ENCODE assay signal across 8 cellular contexts in genomic region chr13:35978607-35979316, GRCh38.
DNase-seq lines count a peak whose midpoint lies in the region; ATAC-seq and TF ChIP-seq lines count a peak whose summit lies in the region.

No MANE protein-coding gene starts in this region.

- peak; percentile 49; the same call in 1 of the 2 replicates for ATAC-seq in WTC11
- ATAC-seq in GM19467 (IDR thresholded peaks at IDR 0.05; ENCODE audit: unreplicated experiment) = no peak

- H3K27ac ChIP-seq in rectal smooth muscle tissue (ENCODE audit: low read depth, low read length) = peak overlapping the region; percentile 31

- CTCF ChIA-PET in WTC11 (lab: Charles Lee) = interaction anchor here (0.6 to 4.6 kb wide), 5 partner anchors 19 to 304 kb away, joined by 3 to 43 read pairs (median 4); no protein-coding TSS in a partner anchor

- POLR2A ChIA-PET in WTC11 (lab: Charles Lee) = no interaction called here

- H3K27me3 ChIP-seq in rectal smooth muscle tissue (ENCODE audit: control insufficient read depth, insufficient read depth, low read length) = no peaks in the 10 kb centered on the region

- no peaks in the 10 kb centered on the region for H3K36me3 ChIP-seq in rectal smooth muscle tissue (ENCODE audit: control insufficient read depth, insufficient read depth, low read length)

- H3K4me1 Mint-ChIP-seq in WTC11 = peaks cover 16% of the 10 kb centered on the region

- H3K9ac ChIP-seq in rectal smooth muscle tissue (ENCODE audit: low read length) = no peak overlapping the region

- H3K4me3 ChIP-seq in rectal smooth muscle tissue (ENCODE audit: low read length) = no peak overlapping the region

- peaks cover 3% of the 10 kb centered on the region for H3K4me1 ChIP-seq in rectal smooth muscle tissue (ENCODE audit: control insufficient read depth, insufficient read depth, low read length)

- peaks cover 39% of the 10 kb centered on the region for H3K36me3 Mint-ChIP-seq in WTC11

- no peak overlapping the region for H3K27ac Mint-ChIP-seq in WTC11

- DNase-seq in DMS 273 treated with DMSO at 0.1 percent for 48 hours (lab: John Stamatoyannopoulos, UW) (peak; percentile 5), GM20000 (ENCODE audit: low spot score) (peak; percentile 51), NCI-H1694 (lab: John Stamatoyannopoulos, UW) (peak; percentile 75), WTC11 (ENCODE audit: low spot score) (peak; percentile 27), glomerular endothelial cell (ENCODE audit: extremely low read depth, low read depth, low spot score) (peak; percentile 73)
- DNase-seq in NK-92 treated with Interleukin-12 subunit alpha and Interleukin-12 subunit beta, amount 100 ng/mL, for 24 hours (lab: John Stamatoyannopoulos, UW) = no peak

- peaks cover 49% of the 10 kb centered on the region for H3K9me3 Mint-ChIP-seq in WTC11

- TF ChIP-seq CTCF in GM20000 (IDR thresholded peaks at IDR 0.05; ENCODE audit: extremely low read depth, missing control alignments) = peak; percentile 46
- peak; percentile 85 for TF ChIP-seq CTCF in WTC11 (IDR thresholded peaks at IDR 0.05)

- H3K27me3 Mint-ChIP-seq in WTC11 (ENCODE audit: low read depth) = no peaks in the 10 kb centered on the region

- H3K4me3 Mint-ChIP-seq in WTC11 = no peak overlapping the region

TF ChIP-seq in WTC11, 78 proteins besides CTCF, POLR2A, EP300 and RAD21:
- TF ChIP-seq, protein P1, sequence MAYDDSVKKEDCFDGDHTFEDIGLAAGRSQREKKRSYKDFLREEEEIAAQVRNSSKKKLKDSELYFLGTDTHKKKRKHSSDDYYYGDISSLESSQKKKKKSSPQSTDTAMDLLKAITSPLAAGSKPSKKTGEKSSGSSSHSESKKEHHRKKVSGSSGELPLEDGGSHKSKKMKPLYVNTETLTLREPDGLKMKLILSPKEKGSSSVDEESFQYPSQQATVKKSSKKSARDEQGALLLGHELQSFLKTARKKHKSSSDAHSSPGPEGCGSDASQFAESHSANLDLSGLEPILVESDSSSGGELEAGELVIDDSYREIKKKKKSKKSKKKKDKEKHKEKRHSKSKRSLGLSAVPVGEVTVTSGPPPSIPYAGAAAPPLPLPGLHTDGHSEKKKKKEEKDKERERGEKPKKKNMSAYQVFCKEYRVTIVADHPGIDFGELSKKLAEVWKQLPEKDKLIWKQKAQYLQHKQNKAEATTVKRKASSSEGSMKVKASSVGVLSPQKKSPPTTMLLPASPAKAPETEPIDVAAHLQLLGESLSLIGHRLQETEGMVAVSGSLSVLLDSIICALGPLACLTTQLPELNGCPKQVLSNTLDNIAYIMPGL (CRISPR knock-in tag; IDR thresholded peaks at IDR 0.05) = no peak
- no peak for TF ChIP-seq SMAD3 (CRISPR knock-in tag; IDR thresholded peaks at IDR 0.05; ENCODE audit: borderline replicate concordance)
- TF ChIP-seq, protein P2, sequence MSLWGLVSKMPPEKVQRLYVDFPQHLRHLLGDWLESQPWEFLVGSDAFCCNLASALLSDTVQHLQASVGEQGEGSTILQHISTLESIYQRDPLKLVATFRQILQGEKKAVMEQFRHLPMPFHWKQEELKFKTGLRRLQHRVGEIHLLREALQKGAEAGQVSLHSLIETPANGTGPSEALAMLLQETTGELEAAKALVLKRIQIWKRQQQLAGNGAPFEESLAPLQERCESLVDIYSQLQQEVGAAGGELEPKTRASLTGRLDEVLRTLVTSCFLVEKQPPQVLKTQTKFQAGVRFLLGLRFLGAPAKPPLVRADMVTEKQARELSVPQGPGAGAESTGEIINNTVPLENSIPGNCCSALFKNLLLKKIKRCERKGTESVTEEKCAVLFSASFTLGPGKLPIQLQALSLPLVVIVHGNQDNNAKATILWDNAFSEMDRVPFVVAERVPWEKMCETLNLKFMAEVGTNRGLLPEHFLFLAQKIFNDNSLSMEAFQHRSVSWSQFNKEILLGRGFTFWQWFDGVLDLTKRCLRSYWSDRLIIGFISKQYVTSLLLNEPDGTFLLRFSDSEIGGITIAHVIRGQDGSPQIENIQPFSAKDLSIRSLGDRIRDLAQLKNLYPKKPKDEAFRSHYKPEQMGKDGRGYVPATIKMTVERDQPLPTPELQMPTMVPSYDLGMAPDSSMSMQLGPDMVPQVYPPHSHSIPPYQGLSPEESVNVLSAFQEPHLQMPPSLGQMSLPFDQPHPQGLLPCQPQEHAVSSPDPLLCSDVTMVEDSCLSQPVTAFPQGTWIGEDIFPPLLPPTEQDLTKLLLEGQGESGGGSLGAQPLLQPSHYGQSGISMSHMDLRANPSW (CRISPR knock-in tag; conservative IDR thresholded peaks at IDR 0.05; ENCODE audit: low read depth) = no peak
- no peak for TF ChIP-seq ELF4 (CRISPR knock-in tag; IDR thresholded peaks at IDR 0.05; ENCODE audit: low read depth)
- no peak for TF ChIP-seq SOX15 (CRISPR knock-in tag; IDR thresholded peaks at IDR 0.05)
- no peak for TF ChIP-seq NFYB (CRISPR knock-in tag; conservative IDR thresholded peaks at IDR 0.05; ENCODE audit: low read depth)
- TF ChIP-seq ZNF416 (CRISPR knock-in tag; IDR thresholded peaks at IDR 0.05) = no peak
- TF ChIP-seq ZNF317 (CRISPR knock-in tag; IDR thresholded peaks at IDR 0.05; ENCODE audit: borderline replicate concordance, low read depth) = no peak
- TF ChIP-seq NR1H2 (CRISPR knock-in tag; IDR thresholded peaks at IDR 0.05) = no peak
- no peak for TF ChIP-seq OVOL2 (CRISPR knock-in tag; IDR thresholded peaks at IDR 0.05; ENCODE audit: borderline replicate concordance)
- no peak for TF ChIP-seq ZNF219 (CRISPR knock-in tag; IDR thresholded peaks at IDR 0.05; ENCODE audit: borderline replicate concordance)
